2 cellular contexts compared by ENCODE assay signal in genomic region chr4:124535004-124535403, GRCh38.
TF ChIP-seq lines count a peak whose summit lies in the region.

No MANE protein-coding gene starts in this region.

TF ChIP-seq in GM23338, 12 proteins besides CTCF, POLR2A, EP300 and RAD21:
- TF ChIP-seq STAT1 (IDR thresholded peaks at IDR 0.05; ENCODE audit: unreplicated experiment) (no peak), POLR2AphosphoS5 (IDR thresholded peaks at IDR 0.05; ENCODE audit: low read depth) (no peak), NANOG (IDR thresholded peaks at IDR 0.05; ENCODE audit: borderline replicate concordance) (no peak), JUNB (IDR thresholded peaks at IDR 0.05; ENCODE audit: unreplicated experiment) (no peak), ZNF462 (CRISPR knock-in tag; IDR thresholded peaks at IDR 0.05) (no peak), EZH2 (IDR thresholded peaks at IDR 0.05; ENCODE audit: low read depth, unreplicated experiment) (no peak)

TF ChIP-seq in H1, 55 proteins besides CTCF, POLR2A, EP300 and RAD21:
- TF ChIP-seq SP2 (IDR thresholded peaks at IDR 0.05; ENCODE audit: low read length) (no peak), HDAC2 (IDR thresholded peaks at IDR 0.05; ENCODE audit: borderline replicate concordance in 1 of 2, low read depth in 2 of 2, low read length in 2 of 2) (no peak)
